3 cellular contexts compared by ENCODE assay signal in the genomic region with DNA sequence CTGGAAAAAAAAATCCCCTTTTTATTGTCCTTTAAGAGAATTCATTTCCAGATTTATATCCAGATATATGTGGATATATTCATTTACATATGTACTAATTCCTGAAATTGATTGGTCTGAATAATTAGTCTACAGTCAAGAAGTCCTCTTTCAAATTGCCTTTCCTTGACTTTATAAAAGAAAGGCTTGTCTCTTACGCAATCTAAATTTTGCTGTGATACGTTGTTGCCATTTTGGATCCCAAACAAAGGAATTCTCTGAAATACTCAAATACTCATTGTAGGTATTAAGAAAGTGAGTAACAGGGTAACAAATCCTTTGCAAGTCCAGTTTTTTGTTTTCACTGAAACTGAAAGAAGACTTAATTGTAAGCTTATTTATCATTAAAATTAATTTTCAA.
TF ChIP-seq lines count a peak whose summit lies in the region.

No MANE protein-coding gene starts in this region.

TF ChIP-seq in HepG2, 621 proteins besides CTCF, POLR2A, EP300 and RAD21:
- no peak for TF ChIP-seq NPAS2 (CRISPR knock-in tag; IDR thresholded peaks at IDR 0.05; ENCODE audit: borderline replicate concordance)
- no peak for TF ChIP-seq ARID2 (CRISPR knock-in tag; IDR thresholded peaks at IDR 0.05; ENCODE audit: borderline replicate concordance)
- TF ChIP-seq ZNF256 (CRISPR knock-in tag; conservative IDR thresholded peaks at IDR 0.05), result no peak
- no peak for TF ChIP-seq GZF1 (CRISPR knock-in tag; IDR thresholded peaks at IDR 0.05)
- no peak for TF ChIP-seq KMT2B (CRISPR knock-in tag; IDR thresholded peaks at IDR 0.05)
- TF ChIP-seq, protein P1, sequence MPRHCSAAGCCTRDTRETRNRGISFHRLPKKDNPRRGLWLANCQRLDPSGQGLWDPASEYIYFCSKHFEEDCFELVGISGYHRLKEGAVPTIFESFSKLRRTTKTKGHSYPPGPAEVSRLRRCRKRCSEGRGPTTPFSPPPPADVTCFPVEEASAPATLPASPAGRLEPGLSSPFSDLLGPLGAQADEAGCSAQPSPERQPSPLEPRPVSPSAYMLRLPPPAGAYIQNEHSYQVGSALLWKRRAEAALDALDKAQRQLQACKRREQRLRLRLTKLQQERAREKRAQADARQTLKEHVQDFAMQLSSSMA (CRISPR knock-in tag; IDR thresholded peaks at IDR 0.05), result no peak
- no peak for TF ChIP-seq SKI (IDR thresholded peaks at IDR 0.05; ENCODE audit: partially characterized antibody)
- no peak for TF ChIP-seq FOXK2 (IDR thresholded peaks at IDR 0.05)
- no peak for TF ChIP-seq JUNB (CRISPR knock-in tag; IDR thresholded peaks at IDR 0.05; ENCODE audit: borderline replicate concordance)
- no peak for TF ChIP-seq THYN1 (CRISPR knock-in tag; IDR thresholded peaks at IDR 0.05; ENCODE audit: borderline replicate concordance, low read depth)
- TF ChIP-seq CEBPB (IDR thresholded peaks at IDR 0.05; ENCODE audit: borderline replicate concordance, low read depth, low read length), result peak; percentile 85
- TF ChIP-seq CEBPG (CRISPR knock-in tag; IDR thresholded peaks at IDR 0.05), result 0 out of 2 replicates have a peak, but pooled peaks have one; percentile 17

TF ChIP-seq in IMR-90, 13 proteins besides CTCF, POLR2A, EP300 and RAD21:
- peak; percentile 89 for TF ChIP-seq CEBPB (IDR thresholded peaks at IDR 0.05; ENCODE audit: low read depth, low read length)
- TF ChIP-seq MAZ (IDR thresholded peaks at IDR 0.05; ENCODE audit: borderline replicate concordance, low read depth, low read length), result no peak
- TF ChIP-seq MXI1 (IDR thresholded peaks at IDR 0.05; ENCODE audit: borderline replicate concordance, low read depth, low read length), result no peak
- TF ChIP-seq RCOR1 (IDR thresholded peaks at IDR 0.05; ENCODE audit: insufficient replicate concordance, low read length), result no peak

TF ChIP-seq in H1, 55 proteins besides CTCF, POLR2A, EP300 and RAD21:
- TF ChIP-seq CEBPB (IDR thresholded peaks at IDR 0.05; ENCODE audit: low read depth, low read length), result peak; percentile 90; the same call in 1 of the 2 replicates
- TF ChIP-seq GTF2F1 (IDR thresholded peaks at IDR 0.05; ENCODE audit: borderline replicate concordance, low read depth, low read length), result no peak
TF ChIP-seq in H1: peak in this region for 1.
